22 cellular contexts compared by ENCODE assay signal in genomic region chr16:50534958-50535357, GRCh38. TPM values are rescaled to one million over a fixed set of nuclear protein-coding genes. Genes with fewer than 3 reads are reported as not detected.
DNase-seq lines count a peak whose midpoint lies in the region; ATAC-seq, FAIRE-seq and TF ChIP-seq lines count a peak whose summit lies in the region.
"Had no signal": no experiment of that assay in that cellular context is flagged by ENCODE, and none has a peak within 500 bp of the region (broad histone marks: within the 10 kb centered on the region; RNA-seq: fewer than 3 reads in every experiment).

No MANE protein-coding gene starts in this region.

- TF ChIP-seq CTCF in IMR-90 (conservative IDR thresholded peaks at IDR 0.05; ENCODE audit: low read depth, low read length) (no peak), HepG2 (CRISPR knock-in tag; IDR thresholded peaks at IDR 0.05) (no peak)
- TF ChIP-seq CTCF in CD8-positive, alpha-beta T cell (IDR thresholded peaks at IDR 0.05): no peak

- no peak overlapping the region for H3K18ac ChIP-seq in IMR-90 (ENCODE audit: low read depth, low read length)

- H3K4me3 ChIP-seq in IMR-90 (ENCODE audit: insufficient read depth, low read depth, low read length): no peak overlapping the region
- no peak overlapping the region for H3K4me3 ChIP-seq in HepG2 (replicated peaks in 1 of 3; ENCODE audit: insufficient read depth in 1 of 3, low read depth in 2 of 3, low read length in 3 of 3)
- H3K4me3 ChIP-seq in CD8-positive, alpha-beta T cell (ENCODE audit: low read depth, low read length): no peak overlapping the region
- H3K4me3 ChIP-seq: GM23248 had no signal

- H3K9ac ChIP-seq in IMR-90 (ENCODE audit: low read depth, low read length) (no peak overlapping the region), HepG2 (ENCODE audit: insufficient read depth, low read depth, low read length) (no peak overlapping the region)
- H3K9ac ChIP-seq: GM23248, KMS-11 had no signal

- H2AFZ ChIP-seq in IMR-90 (replicated peaks; ENCODE audit: low read length, poor library complexity) (no peak overlapping the region), HepG2 (ENCODE audit: low read length) (no peak overlapping the region)
- H2AFZ ChIP-seq: GM23248 had no signal

- H3K4me1 Mint-ChIP-seq in CD8-positive, alpha-beta T cell (ENCODE audit: low read depth): peaks cover 5% of the 10 kb centered on the region

- H3K4me2 ChIP-seq in IMR-90 (ENCODE audit: low read depth, low read length) (no peak overlapping the region), HepG2 (ENCODE audit: low read depth, low read length) (no peak overlapping the region)
- H3K4me2 ChIP-seq: KMS-11 had no signal

- no peak overlapping the region for H3K4ac ChIP-seq in IMR-90 (ENCODE audit: low read depth, low read length)

- no peak overlapping the region for H4K8ac ChIP-seq in IMR-90 (ENCODE audit: low read depth in 2 of 2, low read length in 2 of 2)

- H2BK120ac ChIP-seq in IMR-90 (ENCODE audit: low read depth, low read length): no peak overlapping the region

- H4K91ac ChIP-seq in IMR-90 (ENCODE audit: insufficient read depth, low read depth, low read length): no peak overlapping the region

- H4K20me1 ChIP-seq in IMR-90 (ENCODE audit: insufficient read depth, low read length): no peaks in the 10 kb centered on the region
- no peaks in the 10 kb centered on the region for H4K20me1 ChIP-seq in HepG2 (ENCODE audit: insufficient read depth, low read length)

- no peak for ATAC-seq in IMR-90 (ENCODE audit: low read depth)
- no peak for ATAC-seq in HepG2
- ATAC-seq in CD8-positive, alpha-beta T cell: no peak

- no peak overlapping the region for H3K4me3 Mint-ChIP-seq in CD8-positive, alpha-beta T cell
- H3K4me3 Mint-ChIP-seq: CD4-positive, CD25-positive, alpha-beta regulatory T cell had no signal

- no peak overlapping the region for H4K5ac ChIP-seq in IMR-90 (ENCODE audit: low read depth, low read length)

- H2BK15ac ChIP-seq in IMR-90 (ENCODE audit: low read depth, low read length): no peak overlapping the region

- no CpG with 5 or more reads among the region's 2 CpGs for WGBS in IMR-90 (ENCODE audit: extremely low coverage in 2 of 2, insufficient read length in 1 of 2), 2 experiments
- WGBS in HepG2 (ENCODE audit: low lambda C conversion rate): 94% methylated on average over 2 of the region's 2 CpGs

- no peak overlapping the region for H3K14ac ChIP-seq in IMR-90 (replicated peaks; ENCODE audit: low read depth, low read length)

- H2AK5ac ChIP-seq in IMR-90 (ENCODE audit: low read depth, low read length): no peak overlapping the region

- H3K9me3 ChIP-seq in IMR-90 (ENCODE audit: control insufficient read depth, insufficient read depth, low read length) (no peaks in the 10 kb centered on the region), HepG2 (ENCODE audit: low read length) (peaks cover 4% of the 10 kb centered on the region)
- H3K9me3 ChIP-seq in CD8-positive, alpha-beta T cell (ENCODE audit: low read length): no peaks in the 10 kb centered on the region
- H3K9me3 ChIP-seq: BE2C had no signal

- no peaks in the 10 kb centered on the region for H3K27me3 ChIP-seq in IMR-90 (ENCODE audit: control insufficient read depth, insufficient read depth, low read length)
- no peaks in the 10 kb centered on the region for H3K27me3 ChIP-seq in HepG2 (ENCODE audit: control insufficient read depth in 1 of 2, insufficient read depth in 2 of 2, low read length in 2 of 2)
- no peaks in the 10 kb centered on the region for H3K27me3 ChIP-seq in CD8-positive, alpha-beta T cell (ENCODE audit: insufficient read depth, low read length)
- H3K27me3 ChIP-seq: BE2C had no signal

- H2BK5ac ChIP-seq in IMR-90 (ENCODE audit: low read depth, low read length, poor library complexity, severe bottlenecking): no peak overlapping the region

- no peaks in the 10 kb centered on the region for H3K4me1 ChIP-seq in IMR-90 (ENCODE audit: control insufficient read depth, insufficient read depth, low read length)
- H3K4me1 ChIP-seq in HepG2 (ENCODE audit: insufficient read depth, low read length): peaks cover 76% of the 10 kb centered on the region
- H3K4me1 ChIP-seq in CD8-positive, alpha-beta T cell (ENCODE audit: insufficient read depth, low read length): no peaks in the 10 kb centered on the region
- H3K4me1 ChIP-seq: BE2C had no signal

- no peak for FAIRE-seq in HepG2 (lab: Jason Lieb, UNC)
- FAIRE-seq: A204.1, D721Med, GM12892, GM18507, HTR-8/SVneo had no signal

- H3K36me3 ChIP-seq in IMR-90 (ENCODE audit: control insufficient read depth, insufficient read depth, low read length) (no peaks in the 10 kb centered on the region), HepG2 (replicated peaks in 1 of 2; ENCODE audit: control insufficient read depth in 1 of 2, insufficient read depth in 2 of 2, low read length in 2 of 2) (peaks cover 2 to 3% of the 10 kb centered on the region in 2 experiments; a peak in 4 of 5 replicates)
- H3K36me3 ChIP-seq in CD8-positive, alpha-beta T cell (ENCODE audit: insufficient read depth, low read length): no peaks in the 10 kb centered on the region
- H3K36me3 ChIP-seq: BE2C had no signal

- dilution Hi-C loops in IMR-90 (cut with HindIII; ENCODE audit: low sequenced_read_pairs, unreplicated experiment): no loop called here

- no peaks in the 10 kb centered on the region for H3K9me3 Mint-ChIP-seq in CD8-positive, alpha-beta T cell

- TF ChIP-seq POLR2A in IMR-90 (IDR thresholded peaks at IDR 0.05; ENCODE audit: low read depth, low read length): no peak
- TF ChIP-seq POLR2A in HepG2 (IDR thresholded peaks at IDR 0.05; ENCODE audit: insufficient read depth in 1 of 2, low read depth in 2 of 2, low read length in 2 of 2): no peak

- H3K27ac ChIP-seq in IMR-90 (ENCODE audit: insufficient read depth, low read length): no peak overlapping the region
- no peak overlapping the region for H3K27ac ChIP-seq in HepG2 (ENCODE audit: extremely low read length, insufficient read depth, low read length)
- no peak overlapping the region for H3K27ac ChIP-seq in CD8-positive, alpha-beta T cell (ENCODE audit: low read depth, low read length)
- H3K27ac ChIP-seq: GM23248, KMS-11 had no signal

- H2BK20ac ChIP-seq in IMR-90 (ENCODE audit: low read depth, low read length): no peak overlapping the region

- POLR2A ChIA-PET in IMR-90 (lab: Charles Lee; ENCODE audit: unreplicated experiment): no interaction called here
- POLR2A ChIA-PET in HepG2 (lab: Yijun Ruan, JAX): interaction anchor here (2.9 kb wide), 1 partner anchor 13 kb away, joined by 9 read pairs; the partner anchor contains the start of gene NKD1
- POLR2A ChIA-PET in CD8-positive, alpha-beta T cell (lab: Charles Lee): no interaction called here

- DNase-seq in IMR-90: no peak
- DNase-seq in SK-MEL-5 (ENCODE audit: low read depth, low spot score): peak; percentile 3
- peak; percentile 14 for DNase-seq in ecto neural progenitor cell (ENCODE audit: low spot score)
- DNase-seq in HepG2 (ENCODE audit: low spot score): no peak
- no peak for DNase-seq in effector CD4-positive, alpha-beta T cell
- no peak for DNase-seq in CD8-positive, alpha-beta T cell
- no peak for DNase-seq in NCI-H128 (lab: John Stamatoyannopoulos, UW; ENCODE audit: unreplicated experiment)
- DNase-seq: ACHN; BE2C; C1 segment of cervical spinal cord; Caco-2; CD4-positive, CD25-positive, alpha-beta regulatory T cell; DMS79; GDM1; GM23248; HCEC 1CT had no signal

- CTCF ChIA-PET in IMR-90 (lab: Yijun Ruan, JAX): interaction anchor here (0.6 kb wide), 1 partner anchor 180 kb away, joined by 3 read pairs; no protein-coding TSS in a partner anchor
- CTCF ChIA-PET in HepG2 (lab: Yijun Ruan, JAX; ENCODE audit: low intra/inter-chr PET ratio, low total read pairs): no interaction called here
- CTCF ChIA-PET in CD8-positive, alpha-beta T cell (lab: Charles Lee): interaction anchor here (2.9 kb wide), 1 partner anchor 130 kb away, joined by 8 read pairs; no protein-coding TSS in a partner anchor

- H3K23ac ChIP-seq in IMR-90 (ENCODE audit: low read depth, low read length): no peak overlapping the region

- in situ Hi-C loops in IMR-90 (cut with MboI; ENCODE audit: low sequenced_read_pairs): no loop called here
- in situ Hi-C loops in SK-MEL-5 (cut with HindIII; ENCODE audit: low pct_unique_long_range_greater_than_20kb, low sequenced_read_pairs): no loop called here
- in situ Hi-C loops in HepG2 (cut with HindIII; ENCODE audit: extremely low pct_ligation_motif_present, low pct_unique_long_range_greater_than_20kb): no loop called here

- BruUV-seq in IMR-90 (replicated peaks; lab: Mats Ljungman, UMichigan) (no TSS peak), HepG2 (replicated peaks; lab: Mats Ljungman, UMichigan) (no TSS peak)

- H3K27me3 Mint-ChIP-seq in CD8-positive, alpha-beta T cell (ENCODE audit: low read depth): no peaks in the 10 kb centered on the region

- no peaks in the 10 kb centered on the region for H3K9me1 ChIP-seq in IMR-90 (ENCODE audit: insufficient read depth, low read length)

- no peaks in the 10 kb centered on the region for H3K36me3 Mint-ChIP-seq in CD8-positive, alpha-beta T cell

- H3K27ac Mint-ChIP-seq in CD8-positive, alpha-beta T cell: no peak overlapping the region
- H3K27ac Mint-ChIP-seq: CD4-positive, CD25-positive, alpha-beta regulatory T cell had no signal

- H2AK9ac ChIP-seq in IMR-90 (replicated peaks; ENCODE audit: low read depth, low read length, poor library complexity): no peak overlapping the region

- no peak for TF ChIP-seq EP300 in HepG2 (IDR thresholded peaks at IDR 0.05; ENCODE audit: low read depth in 2 of 2, low read length in 2 of 2)
- TF ChIP-seq EP300 in HepG2 (CRISPR knock-in tag; IDR thresholded peaks at IDR 0.05; ENCODE audit: borderline replicate concordance): no peak

- H3K56ac ChIP-seq in IMR-90 (ENCODE audit: extremely low read depth, insufficient read depth, low read length): no peak overlapping the region

- no peaks in the 10 kb centered on the region for H3K79me1 ChIP-seq in IMR-90 (ENCODE audit: low read depth in 1 of 2, low read length in 2 of 2)

- H3K79me2 ChIP-seq in HepG2 (ENCODE audit: insufficient read depth, low read length): peaks cover 6% of the 10 kb centered on the region

- intact Hi-C loops in IMR-90 (cut with micrococcal nuclease): no loop called here
- intact Hi-C loops in HepG2 (cut with micrococcal nuclease; ENCODE audit: unreplicated experiment): no loop called here
- intact Hi-C loops in CD8-positive, alpha-beta T cell (cut with DNase I, micrococcal nuclease): no loop called here

- TF ChIP-seq RAD21 in IMR-90 (IDR thresholded peaks at IDR 0.05; ENCODE audit: low read length) (no peak), HepG2 (CRISPR knock-in tag; IDR thresholded peaks at IDR 0.05) (no peak)

RNA-seq across cellular contexts. Expression of gene NKD1, which starts 13.2 kb away (rescaled TPM):
- total RNA-seq in IMR-90 (2012; rRNA removed) (under 0.01 TPM in 1 of 2 replicates, not detected in the other), HepG2 (2016; rRNA removed; fragmentation: Illumina TruSeq; extraction: Trizol) (59.0 and 70.4 TPM in 2 replicates)
- polyA plus RNA-seq in IMR-90 (2012; rRNA removed) (not detected in 2 replicates), HepG2 (2011; rRNA removed) (86.1 and 121 TPM in 2 replicates)
- 0.04 TPM in 1 of 2 replicates, not detected in the other for polyA plus RNA-seq in IMR-90 (2012; cell fraction: cytosol; rRNA removed)
- polyA plus RNA-seq in IMR-90 (2012; cell fraction: nucleus; rRNA removed; ENCODE audit: low replicate concordance): under 0.01 TPM in 1 of 2 replicates, not detected in the other
- 0.72 and 0.74 TPM in 2 replicates for total RNA-seq in SK-MEL-5 (2014; rRNA removed; shearing (Covaris generic))
- polyA plus RNA-seq in SK-MEL-5 (2015; cell fraction: cytosol; rRNA removed): 0.66 and 1.3 TPM in 2 replicates
- 0.38 and 0.54 TPM in 2 replicates for polyA plus RNA-seq in SK-MEL-5 (2015; cell fraction: nucleus; rRNA removed)
- 19.9 and 25.5 TPM in 2 replicates for total RNA-seq in HepG2 (2016; cell fraction: cytosol; rRNA removed; fragmentation: Illumina TruSeq; extraction: Trizol; ENCODE audit: low read depth)
- 50.0 and 70.7 TPM in 2 replicates for total RNA-seq in HepG2 (2016; cell fraction: insoluble cytoplasmic fraction; rRNA removed; fragmentation: Illumina TruSeq; extraction: Trizol)
- total RNA-seq in HepG2 (2016; cell fraction: membrane; rRNA removed; fragmentation: Illumina TruSeq; extraction: Trizol): 136 and 148 TPM in 2 replicates
- total RNA-seq in HepG2 (2016; cell fraction: nucleus; rRNA removed; fragmentation: Illumina TruSeq; extraction: Trizol): 61.9 and 70.6 TPM in 2 replicates
- 22.3 and 49.7 TPM in 2 replicates for polyA plus RNA-seq in HepG2 (2011; cell fraction: cytosol; rRNA removed)
- 150 and 275 TPM in 2 replicates for polyA plus RNA-seq in HepG2 (2011; cell fraction: nucleus; rRNA removed)
- 58.7 and 76.3 TPM in 2 replicates for polyA plus RNA-seq in HepG2 (2012)
- 106 and 127 TPM in 2 replicates for polyA plus RNA-seq in HepG2 (2016; cell fraction: cytosol; fragmentation: Illumina TruSeq; extraction: Trizol; ENCODE audit: low read depth)
- polyA plus RNA-seq in HepG2 (2016; cell fraction: insoluble cytoplasmic fraction; fragmentation: Illumina TruSeq; extraction: Trizol; ENCODE audit: low read depth): 95.8 and 124 TPM in 2 replicates
- polyA plus RNA-seq in HepG2 (2016; cell fraction: membrane; fragmentation: Illumina TruSeq; extraction: Trizol; ENCODE audit: low read depth): 156 and 170 TPM in 2 replicates
- 155 and 169 TPM in 2 replicates for polyA plus RNA-seq in HepG2 (2016; cell fraction: nucleus; fragmentation: Illumina TruSeq; extraction: Trizol; ENCODE audit: insufficient read depth, low read depth)
- polyA minus RNA-seq in HepG2 (2011; rRNA and poly(A)+ RNA removed; ENCODE audit: low replicate concordance): 0.02 and 110 TPM in 2 replicates
- 14.3 and 28.8 TPM in 2 replicates for polyA minus RNA-seq in HepG2 (2011; cell fraction: cytosol; rRNA and poly(A)+ RNA removed)
- 43.1 and 57.6 TPM in 2 replicates for polyA minus RNA-seq in HepG2 (2011; cell fraction: nucleus; rRNA and poly(A)+ RNA removed)
- total RNA-seq in CD8-positive, alpha-beta T cell: 1 to 10 TPM; 6.0 to 7.5 TPM
- total RNA-seq: GM23248 had no signal
- polyA plus RNA-seq: GM23248 had no signal

Comparison
In these comparisons a context has a peak if more than half of its experiments do, and no peak if none do; other contexts are left out.
1. DNase-seq: peak in SK-MEL-5 (single experiment) and ecto neural progenitor cell (single experiment); none in IMR-90 (single experiment), HepG2 (single experiment), effector CD4-positive, alpha-beta T cell (single experiment), CD8-positive, alpha-beta T cell (0 of 7) and NCI-H128 (single experiment).